ENCODE assay signal across 18 cellular contexts in genomic region chr20:42739692-42740091, GRCh38.
"Had no signal": no experiment of that assay in that cellular context is flagged by ENCODE, and none has a peak within 500 bp of the region (broad histone marks: within the 10 kb centered on the region; RNA-seq: fewer than 3 reads in every experiment).

No MANE protein-coding gene starts in this region.

- H3K36me3 ChIP-seq: lower lobe of right lung, pancreas, prostate gland, tibial nerve, vagina had no signal

- H3K9me3 ChIP-seq: lower lobe of right lung, mucosa of descending colon, pancreas, prostate gland, vagina had no signal

- H3K27ac ChIP-seq: lower lobe of right lung, pancreas, prostate gland, skin epidermis, tibial nerve, vagina had no signal

- H3K4me1 ChIP-seq: lower lobe of right lung, pancreas, prostate gland, tibial nerve, vagina had no signal

- H3K27me3 ChIP-seq: pancreas, tibial nerve, vagina had no signal

- DNase-seq: kidney glomerular epithelial cell; lower lobe of right lung; mucosa of descending colon; naive thymus-derived CD4-positive, alpha-beta T cell; pancreas; retina; stimulated activated CD4-positive, alpha-beta T cell treated with anti-CD3 and anti-CD28 coated beads, Interleukin-12 subunit alpha, Interleukin-12 subunit beta, amount 100 ng/mL, for 4 hours; stimulated activated CD4-positive, alpha-beta T cell treated with anti-CD3 and anti-CD28 coated beads, Interleukin-15, amount 100 ng/mL, for 24 hours; stimulated activated CD4-positive, alpha-beta T cell treated with anti-CD3 and anti-CD28 coated beads, Interleukin-2, amount 100 ng/mL, for 24 hours; stimulated activated CD4-positive, alpha-beta T cell treated with anti-CD3 and anti-CD28 coated beads, Interleukin-4, amount 100 ng/mL, for 1 hour; stimulated activated naive CD4-positive, alpha-beta T cell had no signal

- H3K4me3 ChIP-seq: lower lobe of right lung, mucosa of descending colon, pancreas, prostate gland, skin epidermis, tibial nerve, vagina had no signal

- ATAC-seq: left lobe of liver; mucosa of descending colon; naive thymus-derived CD4-positive, alpha-beta T cell; pancreas; sciatic nerve; stimulated activated effector memory CD8-positive, alpha-beta T cell treated with anti-CD3 and anti-CD28 coated beads, Interleukin-12 subunit alpha, Interleukin-12 subunit beta, amount 100 ng/mL, for 72 hours had no signal
